ENCODE assay signal across 19 cellular contexts in genomic region chr1:52416811-52417210, GRCh38.
"Had no signal": no experiment of that assay in that cellular context is flagged by ENCODE, and none has a peak within 500 bp of the region (broad histone marks: within the 10 kb centered on the region; RNA-seq: fewer than 3 reads in every experiment).

No MANE protein-coding gene starts in this region.

- H3K9me3 ChIP-seq: psoas muscle, sigmoid colon, stomach, thoracic aorta, transverse colon had no signal

- H3K4me1 Mint-ChIP-seq: nephron progenitor cell had no signal

- H3K27me3 Mint-ChIP-seq: effector memory CD8-positive, alpha-beta T cell had no signal

- H3K4me3 ChIP-seq: hepatocyte, psoas muscle, sigmoid colon, skin epidermis, stomach, thoracic aorta, transverse colon had no signal

- H3K9me3 Mint-ChIP-seq: effector memory CD8-positive, alpha-beta T cell; nephron progenitor cell had no signal

- H3K4me1 ChIP-seq: foreskin keratinocyte, psoas muscle, sigmoid colon, stomach had no signal

- DNase-seq: central memory CD4-positive, alpha-beta T cell; cortex of kidney; effector memory CD8-positive, alpha-beta T cell; erythroblast; foreskin keratinocyte; left colon; mammary epithelial cell; nephron progenitor cell; psoas muscle; sigmoid colon; stimulated activated CD4-positive, alpha-beta T cell treated with anti-CD3 and anti-CD28 coated beads, Interleukin-2, amount 100 ng/mL, for 24 hours; stimulated activated CD4-positive, alpha-beta T cell treated with anti-CD3 and anti-CD28 coated beads, Interleukin-4, amount 100 ng/mL, for 4 hours; stimulated activated naive CD4-positive, alpha-beta T cell; stomach; substantia nigra; transverse colon had no signal

- H3K27me3 ChIP-seq: foreskin keratinocyte, hepatocyte, sigmoid colon, stomach, transverse colon had no signal

- H3K4me3 Mint-ChIP-seq: effector memory CD8-positive, alpha-beta T cell; nephron progenitor cell had no signal

- ATAC-seq: effector memory CD8-positive, alpha-beta T cell; foreskin keratinocyte; left colon had no signal

- H3K27ac ChIP-seq: foreskin keratinocyte, hepatocyte, psoas muscle, sigmoid colon, skin epidermis, stomach, thoracic aorta, transverse colon had no signal
